ENCODE assay signal across 1 cellular context in the genomic region with DNA sequence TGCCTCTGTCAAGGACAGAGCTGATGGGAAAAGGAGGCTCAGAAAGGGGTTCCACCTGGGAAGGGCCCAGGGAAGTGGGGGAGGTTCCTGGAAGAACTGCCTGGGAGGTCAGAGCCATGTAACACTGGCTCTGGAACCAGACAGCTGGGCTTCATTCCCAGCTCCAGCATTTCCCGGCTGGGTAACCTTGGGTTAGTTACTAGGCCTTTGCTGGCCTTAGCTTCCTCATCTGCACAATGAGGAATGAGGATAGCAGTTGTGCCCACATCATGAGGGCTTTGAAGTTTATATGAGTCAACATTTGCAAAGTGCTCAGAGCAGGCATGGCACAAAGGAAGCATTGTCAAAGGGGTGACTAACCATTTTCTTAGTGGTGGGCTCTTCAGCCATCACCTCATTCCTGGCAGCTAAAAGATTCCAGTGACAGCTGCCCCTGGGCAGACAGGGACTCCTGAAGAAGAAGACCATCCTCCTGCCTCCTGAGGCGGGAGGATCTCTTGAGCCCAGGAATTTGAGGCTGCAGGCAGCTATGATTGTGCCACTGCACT.
TF ChIP-seq lines count a peak whose summit lies in the region.

No MANE protein-coding gene starts in this region.

TF ChIP-seq in H1, 55 proteins besides CTCF, POLR2A, EP300 and RAD21:
- TF ChIP-seq TAF1 (IDR thresholded peaks at IDR 0.05; ENCODE audit: low read depth, low read length) = no peak
- no peak for TF ChIP-seq KDM4A (IDR thresholded peaks at IDR 0.05; ENCODE audit: low read depth, low read length, severe bottlenecking)
- TF ChIP-seq, protein P1, sequence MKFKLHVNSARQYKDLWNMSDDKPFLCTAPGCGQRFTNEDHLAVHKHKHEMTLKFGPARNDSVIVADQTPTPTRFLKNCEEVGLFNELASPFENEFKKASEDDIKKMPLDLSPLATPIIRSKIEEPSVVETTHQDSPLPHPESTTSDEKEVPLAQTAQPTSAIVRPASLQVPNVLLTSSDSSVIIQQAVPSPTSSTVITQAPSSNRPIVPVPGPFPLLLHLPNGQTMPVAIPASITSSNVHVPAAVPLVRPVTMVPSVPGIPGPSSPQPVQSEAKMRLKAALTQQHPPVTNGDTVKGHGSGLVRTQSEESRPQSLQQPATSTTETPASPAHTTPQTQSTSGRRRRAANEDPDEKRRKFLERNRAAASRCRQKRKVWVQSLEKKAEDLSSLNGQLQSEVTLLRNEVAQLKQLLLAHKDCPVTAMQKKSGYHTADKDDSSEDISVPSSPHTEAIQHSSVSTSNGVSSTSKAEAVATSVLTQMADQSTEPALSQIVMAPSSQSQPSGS (IDR thresholded peaks at IDR 0.05; ENCODE audit: low read length) = no peak
- no peak for TF ChIP-seq TBP (IDR thresholded peaks at IDR 0.05; ENCODE audit: low read depth, low read length)
- TF ChIP-seq SP2 (IDR thresholded peaks at IDR 0.05; ENCODE audit: low read length) = no peak
- TF ChIP-seq HDAC6 (IDR thresholded peaks at IDR 0.05; ENCODE audit: low read depth, low read length) = no peak
- TF ChIP-seq GTF2F1 (IDR thresholded peaks at IDR 0.05; ENCODE audit: borderline replicate concordance, low read depth, low read length) = no peak
- TF ChIP-seq RNF2 (IDR thresholded peaks at IDR 0.05; ENCODE audit: borderline replicate concordance, low read depth, low read length, missing control alignments, poor library complexity, severe bottlenecking) = no peak
- no peak for TF ChIP-seq CHD1 (IDR thresholded peaks at IDR 0.05; ENCODE audit: low read depth, low read length)
- TF ChIP-seq, protein P2, sequence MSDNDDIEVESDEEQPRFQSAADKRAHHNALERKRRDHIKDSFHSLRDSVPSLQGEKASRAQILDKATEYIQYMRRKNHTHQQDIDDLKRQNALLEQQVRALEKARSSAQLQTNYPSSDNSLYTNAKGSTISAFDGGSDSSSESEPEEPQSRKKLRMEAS (IDR thresholded peaks at IDR 0.05) = no peak
- TF ChIP-seq EGR1 (IDR thresholded peaks at IDR 0.05; ENCODE audit: borderline replicate concordance, low read depth, low read length) = no peak
- no peak for TF ChIP-seq POU5F1 (IDR thresholded peaks at IDR 0.05; ENCODE audit: low read depth, low read length)
- TF ChIP-seq, protein P3, sequence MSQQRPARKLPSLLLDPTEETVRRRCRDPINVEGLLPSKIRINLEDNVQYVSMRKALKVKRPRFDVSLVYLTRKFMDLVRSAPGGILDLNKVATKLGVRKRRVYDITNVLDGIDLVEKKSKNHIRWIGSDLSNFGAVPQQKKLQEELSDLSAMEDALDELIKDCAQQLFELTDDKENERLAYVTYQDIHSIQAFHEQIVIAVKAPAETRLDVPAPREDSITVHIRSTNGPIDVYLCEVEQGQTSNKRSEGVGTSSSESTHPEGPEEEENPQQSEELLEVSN (IDR thresholded peaks at IDR 0.05) = no peak
- TF ChIP-seq SP1 (IDR thresholded peaks at IDR 0.05; ENCODE audit: low read depth, low read length) = no peak
- no peak for TF ChIP-seq BCL11A (IDR thresholded peaks at IDR 0.05; ENCODE audit: low read depth in 2 of 2, low read length in 2 of 2)
- TF ChIP-seq TEAD4 (IDR thresholded peaks at IDR 0.05; ENCODE audit: low read depth, low read length) = no peak
- no peak for TF ChIP-seq YY1 (IDR thresholded peaks at IDR 0.05; ENCODE audit: low read depth, low read length)
- TF ChIP-seq SAP30 (IDR thresholded peaks at IDR 0.05; ENCODE audit: insufficient read depth, insufficient replicate concordance, low read length) = no peak
- TF ChIP-seq HDAC2 (IDR thresholded peaks at IDR 0.05; ENCODE audit: borderline replicate concordance in 1 of 2, low read depth in 2 of 2, low read length in 2 of 2) = no peak
TF ChIP-seq in H1: peak in this region for 0.
